ENCODE assay signal across 8 cellular contexts in the genomic region with DNA sequence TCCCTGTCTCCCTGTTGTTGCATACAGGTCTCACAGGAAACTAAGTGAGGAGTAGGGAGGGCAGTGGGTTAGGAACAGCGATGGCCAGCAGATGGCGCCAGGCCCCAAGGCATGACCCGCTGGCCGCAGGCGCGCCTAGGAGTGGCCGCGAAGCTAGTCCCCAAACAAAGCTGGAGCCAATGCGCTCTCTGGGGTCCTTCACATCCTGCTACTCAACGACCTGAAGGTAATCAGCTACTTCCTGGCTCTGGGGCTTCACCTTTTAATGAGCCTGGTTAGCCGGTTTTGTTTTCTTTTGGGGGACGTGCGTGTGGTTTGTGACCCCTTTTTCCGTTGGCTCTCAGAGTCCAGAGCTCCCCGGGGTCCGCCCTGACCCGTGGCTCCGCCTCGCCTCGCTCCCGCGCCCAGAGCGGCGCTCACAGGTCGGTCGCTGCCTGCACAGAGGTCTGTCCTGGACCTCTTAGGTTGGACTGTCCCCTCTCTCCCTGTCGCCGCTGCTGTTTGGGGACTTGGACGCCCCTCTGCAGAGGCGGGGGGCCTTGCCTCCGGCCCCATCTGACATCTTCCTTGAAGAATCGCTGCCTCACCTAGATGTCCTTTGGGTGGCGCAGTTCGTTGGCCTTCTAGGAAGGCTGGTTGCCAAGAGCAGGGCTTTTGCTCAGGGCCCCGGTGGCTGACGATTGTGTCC.
DNase-seq lines count a peak whose midpoint lies in the region; ATAC-seq and TF ChIP-seq lines count a peak whose summit lies in the region.

No MANE protein-coding gene starts in this region.

- ATAC-seq in HG03045 (IDR thresholded peaks at IDR 0.05; ENCODE audit: unreplicated experiment), result peak; percentile 72
- peak; percentile 97 for ATAC-seq in activated CD4-positive, alpha-beta T cell treated with anti-CD3 and anti-CD28 coated beads for 36 hours

- no peak overlapping the region for H3K27ac ChIP-seq in 22Rv1
- H3K27ac ChIP-seq in colonic mucosa, result no peak overlapping the region

- CTCF ChIA-PET in activated CD4-positive, alpha-beta T cell treated with anti-CD3 and anti-CD28 coated beads for 36 hours (lab: Charles Lee), result interaction anchor here (0.6 to 7.9 kb wide), 47 partner anchors 8 to 1100 kb away, joined by 3 to 183 read pairs (median 4); no protein-coding TSS in a partner anchor

- H3K36me3 Mint-ChIP-seq in activated CD4-positive, alpha-beta T cell treated with anti-CD3 and anti-CD28 coated beads for 36 hours (ENCODE audit: low read depth), result no peaks in the 10 kb centered on the region

- no peaks in the 10 kb centered on the region for H3K9me3 ChIP-seq in colonic mucosa

- peak overlapping the region; percentile 48 for H3K4me3 ChIP-seq in colonic mucosa

- H3K36me3 ChIP-seq in colonic mucosa, result no peaks in the 10 kb centered on the region

- H3K27me3 ChIP-seq in colonic mucosa, result no peaks in the 10 kb centered on the region

- H3K27me3 Mint-ChIP-seq in activated CD4-positive, alpha-beta T cell treated with anti-CD3 and anti-CD28 coated beads for 36 hours, result peaks cover 8% of the 10 kb centered on the region

- peak overlapping the region; percentile 26 for H3K4me3 Mint-ChIP-seq in activated CD4-positive, alpha-beta T cell treated with anti-CD3 and anti-CD28 coated beads for 36 hours

- intact Hi-C loops in activated CD4-positive, alpha-beta T cell treated with anti-CD3 and anti-CD28 coated beads for 36 hours (cut with DNase I, micrococcal nuclease), result loop anchor here (1.0 to 2.0 kb wide), 3 partner anchors 464 to 623 kb away; no protein-coding TSS in a partner anchor
- intact Hi-C loops in colonic mucosa (cut with DNase I), result loop anchor here (2.0 to 5.0 kb wide), 2 partner anchors 465 to 620 kb away; no protein-coding TSS in a partner anchor

- H3K27ac Mint-ChIP-seq in activated CD4-positive, alpha-beta T cell treated with anti-CD3 and anti-CD28 coated beads for 36 hours, result no peak overlapping the region

- no peaks in the 10 kb centered on the region for H3K4me1 ChIP-seq in colonic mucosa

- peak; percentile 90 for DNase-seq in GM13976 (ENCODE audit: low spot score)
- peak; percentile 67 for DNase-seq in NCI-H345 treated with DMSO at 0.1 percent for 48 hours (lab: John Stamatoyannopoulos, UW; ENCODE audit: unreplicated experiment)
- peak; percentile 89 for DNase-seq in activated CD4-positive, alpha-beta T cell treated with anti-CD3 and anti-CD28 coated beads for 36 hours
- peak; percentile 91 for DNase-seq in colonic mucosa
- peak; percentile 94 for DNase-seq in left kidney (ENCODE audit: low read depth, low spot score)
- peak; percentile 70 to 77 for DNase-seq in stimulated activated CD4-positive, alpha-beta T cell treated with anti-CD3 and anti-CD28 coated beads, Interleukin-1b, Interleukin-23, amount 100 ng/mL, for 4 hours (ENCODE audit: low read depth in 2 of 2)

- in situ Hi-C loops in GM13976 (cut with MboI; ENCODE audit: low sequenced_read_pairs, unreplicated experiment), result no loop called here

- TF ChIP-seq CTCF in 22Rv1 (IDR thresholded peaks at IDR 0.05), result peak; percentile 88
- TF ChIP-seq CTCF in GM13976 (IDR thresholded peaks at IDR 0.05; ENCODE audit: borderline replicate concordance, control extremely low read depth, extremely low read depth, insufficient read depth, missing control alignments), result peak; percentile 97
- TF ChIP-seq CTCF in colonic mucosa (IDR thresholded peaks at IDR 0.05), result peak; percentile 86

- H3K9ac ChIP-seq in colonic mucosa (ENCODE audit: low read depth in 2 of 2, low read length in 2 of 2), result peak overlapping the region; percentile 41 to 54

- POLR2A ChIA-PET in activated CD4-positive, alpha-beta T cell treated with anti-CD3 and anti-CD28 coated beads for 36 hours (lab: Charles Lee), result interaction anchor here (0.6 kb wide), 1 partner anchor 180 kb away, joined by 5 read pairs; no protein-coding TSS in a partner anchor

- peaks cover 2% of the 10 kb centered on the region for H3K4me1 Mint-ChIP-seq in activated CD4-positive, alpha-beta T cell treated with anti-CD3 and anti-CD28 coated beads for 36 hours

- H3K9me3 Mint-ChIP-seq in activated CD4-positive, alpha-beta T cell treated with anti-CD3 and anti-CD28 coated beads for 36 hours (ENCODE audit: low read depth), result no peaks in the 10 kb centered on the region
